Comparison of ENCODE assay signal across 10 cellular contexts in genomic region chr11:104799251-104799650, GRCh38.
DNase-seq lines count a peak whose midpoint lies in the region; ATAC-seq and TF ChIP-seq lines count a peak whose summit lies in the region.
"Had no signal": no experiment of that assay in that cellular context is flagged by ENCODE, and none has a peak within 500 bp of the region (broad histone marks: within the 10 kb centered on the region; RNA-seq: fewer than 3 reads in every experiment).

No MANE protein-coding gene starts in this region.

- peaks cover 5% of the 10 kb centered on the region for H3K36me3 Mint-ChIP-seq in IgD-negative memory B cell
- peaks cover 6% of the 10 kb centered on the region for H3K36me3 Mint-ChIP-seq in natural killer cell

- H3K4me1 Mint-ChIP-seq in IgD-negative memory B cell, result peaks cover 20 to 25% (median 21%) of the 10 kb centered on the region in 3 donors
- peaks cover 19 to 21% of the 10 kb centered on the region in 2 donors for H3K4me1 Mint-ChIP-seq in natural killer cell

- H3K4me3 ChIP-seq in tibial artery (no peak overlapping the region), gastrocnemius medialis (no peak overlapping the region)

- H3K9me3 Mint-ChIP-seq in IgD-negative memory B cell (peaks cover 4 to 8% (median 6%) of the 10 kb centered on the region in 3 donors), natural killer cell (no peaks in the 10 kb centered on the region)

- TF ChIP-seq POLR2A in gastrocnemius medialis (IDR thresholded peaks at IDR 0.05), result no peak

- in situ Hi-C loops in gastrocnemius medialis (cut with MboI; ENCODE audit: low sequenced_read_pairs in 4 of 4), result no loop called here

- peaks cover 0 to 4% (median 0%) of the 10 kb centered on the region in 3 donors for H3K9me3 ChIP-seq in tibial artery
- H3K9me3 ChIP-seq in gastrocnemius medialis, result no peaks in the 10 kb centered on the region

- H3K27ac Mint-ChIP-seq in IgD-negative memory B cell, result peak overlapping the region; percentile 19 to 91 (median 87)
- peak overlapping the region; percentile 86 to 91 for H3K27ac Mint-ChIP-seq in natural killer cell

- H3K27ac ChIP-seq in tibial artery, result no peak overlapping the region
- H3K27ac ChIP-seq in gastrocnemius medialis, result no peak overlapping the region
- H3K27ac ChIP-seq: VCaP had no signal

- H3K27me3 Mint-ChIP-seq in IgD-negative memory B cell, result no peaks in the 10 kb centered on the region
- no peaks in the 10 kb centered on the region for H3K27me3 Mint-ChIP-seq in natural killer cell (ENCODE audit: low read depth in 2 of 2)

- ATAC-seq in GM19043 (IDR thresholded peaks at IDR 0.05; ENCODE audit: low read depth, unreplicated experiment) (peak; percentile 87), HG02588 (IDR thresholded peaks at IDR 0.05; ENCODE audit: unreplicated experiment) (peak; percentile 92), natural killer cell (peak; percentile 71 to 80 (median 78)), gastrocnemius medialis (no peak)

- H3K27me3 ChIP-seq in tibial artery (no peaks in the 10 kb centered on the region), gastrocnemius medialis (no peaks in the 10 kb centered on the region)

- no peaks in the 10 kb centered on the region for H3K36me3 ChIP-seq in tibial artery
- H3K36me3 ChIP-seq in gastrocnemius medialis, result no peaks in the 10 kb centered on the region

- H3K4me3 Mint-ChIP-seq in IgD-negative memory B cell (peak overlapping the region; percentile 52 to 92 (median 84)), natural killer cell (peak overlapping the region; percentile 91)

- intact Hi-C loops in natural killer cell (cut with micrococcal nuclease) (loop anchor here (5.0 kb wide), 1 partner anchor 92 kb away; no protein-coding TSS in a partner anchor), tibial artery (cut with DNase I; ENCODE audit: low total_unique reads) (no loop called here), gastrocnemius medialis (cut with DNase I; ENCODE audit: low total_unique reads) (no loop called here)

- no peaks in the 10 kb centered on the region for H3K4me1 ChIP-seq in tibial artery
- H3K4me1 ChIP-seq in gastrocnemius medialis, result no peaks in the 10 kb centered on the region

- no peak for TF ChIP-seq CTCF in natural killer cell (IDR thresholded peaks at IDR 0.05)
- TF ChIP-seq CTCF in tibial artery (IDR thresholded peaks at IDR 0.05), result no peak
- TF ChIP-seq CTCF in gastrocnemius medialis (IDR thresholded peaks at IDR 0.05 in 4 of 5, conservative IDR thresholded peaks at IDR 0.05 in 1 of 5), result no peak

- no peak for DNase-seq in natural killer cell
- no peak for DNase-seq in tibial artery
- no peak for DNase-seq in NCI-H2029 (lab: John Stamatoyannopoulos, UW)
- DNase-seq in gastrocnemius medialis, result no peak
- DNase-seq: NCI-H187; stimulated activated CD4-positive, alpha-beta T cell treated with anti-CD3 and anti-CD28 coated beads, Interleukin-4, amount 100 ng/mL, for 24 hours had no signal

Comparison
In these comparisons a context has a peak if more than half of its experiments do, and no peak if none do; other contexts are left out.
1. ATAC-seq: peak in GM19043 (single experiment), HG02588 (single experiment) and natural killer cell (3 of 3); none in gastrocnemius medialis (0 of 2).